1 cellular context compared by ENCODE assay signal in the genomic region with DNA sequence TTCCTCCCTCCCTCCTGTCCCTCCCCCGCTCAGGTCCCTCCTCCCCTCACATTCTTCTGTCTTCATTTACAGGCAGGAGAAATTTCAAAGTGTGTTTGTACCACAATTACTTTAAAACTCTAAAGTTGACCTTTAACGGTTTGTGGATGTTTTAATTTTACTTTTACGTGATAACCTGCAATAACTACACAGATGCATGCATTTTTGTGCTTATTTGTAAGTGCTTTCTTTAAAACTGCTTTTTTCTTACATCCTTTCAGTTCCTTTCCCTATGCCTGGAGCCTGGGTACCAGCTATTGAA.
A peak's percentile ranks its signal among the peaks of the same experiment; 100 is the strongest.
TF ChIP-seq lines count a peak whose summit lies in the region.

No MANE protein-coding gene starts in this region.

TF ChIP-seq in K562, 482 proteins besides CTCF, POLR2A, EP300 and RAD21 (continued from another document):
- TF ChIP-seq, protein P1, sequence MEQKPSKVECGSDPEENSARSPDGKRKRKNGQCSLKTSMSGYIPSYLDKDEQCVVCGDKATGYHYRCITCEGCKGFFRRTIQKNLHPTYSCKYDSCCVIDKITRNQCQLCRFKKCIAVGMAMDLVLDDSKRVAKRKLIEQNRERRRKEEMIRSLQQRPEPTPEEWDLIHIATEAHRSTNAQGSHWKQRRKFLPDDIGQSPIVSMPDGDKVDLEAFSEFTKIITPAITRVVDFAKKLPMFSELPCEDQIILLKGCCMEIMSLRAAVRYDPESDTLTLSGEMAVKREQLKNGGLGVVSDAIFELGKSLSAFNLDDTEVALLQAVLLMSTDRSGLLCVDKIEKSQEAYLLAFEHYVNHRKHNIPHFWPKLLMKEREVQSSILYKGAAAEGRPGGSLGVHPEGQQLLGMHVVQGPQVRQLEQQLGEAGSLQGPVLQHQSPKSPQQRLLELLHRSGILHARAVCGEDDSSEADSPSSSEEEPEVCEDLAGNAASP (IDR thresholded peaks at IDR 0.05), result no peak
- TF ChIP-seq HNRNPUL1 (IDR thresholded peaks at IDR 0.05; ENCODE audit: low read length), result no peak
- TF ChIP-seq, protein P2, sequence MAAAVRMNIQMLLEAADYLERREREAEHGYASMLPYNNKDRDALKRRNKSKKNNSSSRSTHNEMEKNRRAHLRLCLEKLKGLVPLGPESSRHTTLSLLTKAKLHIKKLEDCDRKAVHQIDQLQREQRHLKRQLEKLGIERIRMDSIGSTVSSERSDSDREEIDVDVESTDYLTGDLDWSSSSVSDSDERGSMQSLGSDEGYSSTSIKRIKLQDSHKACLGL (CRISPR knock-in tag; IDR thresholded peaks at IDR 0.05; ENCODE audit: borderline replicate concordance, poor library complexity, severe bottlenecking), result no peak
- 0 out of 2 replicates have a peak, but pooled peaks have one; percentile 5 for TF ChIP-seq ZNF354B (CRISPR knock-in tag; IDR thresholded peaks at IDR 0.05)
- peak; percentile 75; the same call in 1 of the 2 replicates for TF ChIP-seq TEAD2 (tag; IDR thresholded peaks at IDR 0.05)
- TF ChIP-seq LCOR (CRISPR knock-in tag; IDR thresholded peaks at IDR 0.05), result no peak
- TF ChIP-seq, protein P3, sequence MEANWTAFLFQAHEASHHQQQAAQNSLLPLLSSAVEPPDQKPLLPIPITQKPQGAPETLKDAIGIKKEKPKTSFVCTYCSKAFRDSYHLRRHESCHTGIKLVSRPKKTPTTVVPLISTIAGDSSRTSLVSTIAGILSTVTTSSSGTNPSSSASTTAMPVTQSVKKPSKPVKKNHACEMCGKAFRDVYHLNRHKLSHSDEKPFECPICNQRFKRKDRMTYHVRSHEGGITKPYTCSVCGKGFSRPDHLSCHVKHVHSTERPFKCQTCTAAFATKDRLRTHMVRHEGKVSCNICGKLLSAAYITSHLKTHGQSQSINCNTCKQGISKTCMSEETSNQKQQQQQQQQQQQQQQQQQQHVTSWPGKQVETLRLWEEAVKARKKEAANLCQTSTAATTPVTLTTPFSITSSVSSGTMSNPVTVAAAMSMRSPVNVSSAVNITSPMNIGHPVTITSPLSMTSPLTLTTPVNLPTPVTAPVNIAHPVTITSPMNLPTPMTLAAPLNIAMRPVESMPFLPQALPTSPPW (CRISPR knock-in tag; IDR thresholded peaks at IDR 0.05), result no peak
- TF ChIP-seq JUNB (CRISPR knock-in tag; conservative IDR thresholded peaks at IDR 0.05), result no peak
- peak; percentile 38 to 70; a peak in 2 of 4 replicates for TF ChIP-seq TEAD1 (CRISPR knock-in tag; IDR thresholded peaks at IDR 0.05)
- no peak for TF ChIP-seq EP400 (IDR thresholded peaks at IDR 0.05)
- TF ChIP-seq EHMT2 (IDR thresholded peaks at IDR 0.05), result no peak
- TF ChIP-seq MTF1 (CRISPR knock-in tag; IDR thresholded peaks at IDR 0.05; ENCODE audit: borderline replicate concordance), result no peak
- TF ChIP-seq CTBP1 (IDR thresholded peaks at IDR 0.05; ENCODE audit: borderline replicate concordance), result no peak
- no peak for TF ChIP-seq SMAD2 (IDR thresholded peaks at IDR 0.05; ENCODE audit: low read depth, low read length)
- TF ChIP-seq TBL1XR1 (IDR thresholded peaks at IDR 0.05; ENCODE audit: low read length in 2 of 2), result no peak
- TF ChIP-seq, protein P4, sequence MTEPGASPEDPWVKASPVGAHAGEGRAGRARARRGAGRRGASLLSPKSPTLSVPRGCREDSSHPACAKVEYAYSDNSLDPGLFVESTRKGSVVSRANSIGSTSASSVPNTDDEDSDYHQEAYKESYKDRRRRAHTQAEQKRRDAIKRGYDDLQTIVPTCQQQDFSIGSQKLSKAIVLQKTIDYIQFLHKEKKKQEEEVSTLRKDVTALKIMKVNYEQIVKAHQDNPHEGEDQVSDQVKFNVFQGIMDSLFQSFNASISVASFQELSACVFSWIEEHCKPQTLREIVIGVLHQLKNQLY (CRISPR knock-in tag; conservative IDR thresholded peaks at IDR 0.05), result no peak
- no peak for TF ChIP-seq MEF2A (IDR thresholded peaks at IDR 0.05; ENCODE audit: control insufficient read depth, low read depth, low read length)
- TF ChIP-seq CBFB (CRISPR knock-in tag; IDR thresholded peaks at IDR 0.05), result no peak
- no peak for TF ChIP-seq KAT7 (CRISPR knock-in tag; IDR thresholded peaks at IDR 0.05; ENCODE audit: borderline replicate concordance)
- no peak for TF ChIP-seq TCFL5 (CRISPR knock-in tag; conservative IDR thresholded peaks at IDR 0.05)
- TF ChIP-seq CHD2 (IDR thresholded peaks at IDR 0.05; ENCODE audit: low read depth, low read length), result no peak
- no peak for TF ChIP-seq SMARCA4 (IDR thresholded peaks at IDR 0.05)
- TF ChIP-seq, protein P5, sequence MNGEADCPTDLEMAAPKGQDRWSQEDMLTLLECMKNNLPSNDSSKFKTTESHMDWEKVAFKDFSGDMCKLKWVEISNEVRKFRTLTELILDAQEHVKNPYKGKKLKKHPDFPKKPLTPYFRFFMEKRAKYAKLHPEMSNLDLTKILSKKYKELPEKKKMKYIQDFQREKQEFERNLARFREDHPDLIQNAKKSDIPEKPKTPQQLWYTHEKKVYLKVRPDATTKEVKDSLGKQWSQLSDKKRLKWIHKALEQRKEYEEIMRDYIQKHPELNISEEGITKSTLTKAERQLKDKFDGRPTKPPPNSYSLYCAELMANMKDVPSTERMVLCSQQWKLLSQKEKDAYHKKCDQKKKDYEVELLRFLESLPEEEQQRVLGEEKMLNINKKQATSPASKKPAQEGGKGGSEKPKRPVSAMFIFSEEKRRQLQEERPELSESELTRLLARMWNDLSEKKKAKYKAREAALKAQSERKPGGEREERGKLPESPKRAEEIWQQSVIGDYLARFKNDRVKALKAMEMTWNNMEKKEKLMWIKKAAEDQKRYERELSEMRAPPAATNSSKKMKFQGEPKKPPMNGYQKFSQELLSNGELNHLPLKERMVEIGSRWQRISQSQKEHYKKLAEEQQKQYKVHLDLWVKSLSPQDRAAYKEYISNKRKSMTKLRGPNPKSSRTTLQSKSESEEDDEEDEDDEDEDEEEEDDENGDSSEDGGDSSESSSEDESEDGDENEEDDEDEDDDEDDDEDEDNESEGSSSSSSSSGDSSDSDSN (IDR thresholded peaks at IDR 0.05; ENCODE audit: borderline replicate concordance in 1 of 2, low read depth in 2 of 2, low read length in 2 of 2), result no peak
- no peak for TF ChIP-seq ZNF121 (CRISPR knock-in tag; conservative IDR thresholded peaks at IDR 0.05)
- TF ChIP-seq, protein P6, sequence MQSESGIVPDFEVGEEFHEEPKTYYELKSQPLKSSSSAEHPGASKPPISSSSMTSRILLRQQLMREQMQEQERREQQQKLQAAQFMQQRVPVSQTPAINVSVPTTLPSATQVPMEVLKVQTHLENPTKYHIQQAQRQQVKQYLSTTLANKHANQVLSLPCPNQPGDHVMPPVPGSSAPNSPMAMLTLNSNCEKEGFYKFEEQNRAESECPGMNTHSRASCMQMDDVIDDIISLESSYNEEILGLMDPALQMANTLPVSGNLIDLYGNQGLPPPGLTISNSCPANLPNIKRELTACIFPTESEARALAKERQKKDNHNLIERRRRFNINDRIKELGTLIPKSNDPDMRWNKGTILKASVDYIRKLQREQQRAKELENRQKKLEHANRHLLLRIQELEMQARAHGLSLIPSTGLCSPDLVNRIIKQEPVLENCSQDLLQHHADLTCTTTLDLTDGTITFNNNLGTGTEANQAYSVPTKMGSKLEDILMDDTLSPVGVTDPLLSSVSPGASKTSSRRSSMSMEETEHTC (IDR thresholded peaks at IDR 0.05), result no peak
- TF ChIP-seq FOXM1 (IDR thresholded peaks at IDR 0.05; ENCODE audit: low read depth), result no peak
- no peak for TF ChIP-seq FOXM1 (CRISPR knock-in tag; IDR thresholded peaks at IDR 0.05; ENCODE audit: low read depth)
- TF ChIP-seq EGR1 (conservative IDR thresholded peaks at IDR 0.05), result peak; percentile 55
- TF ChIP-seq NFIC (IDR thresholded peaks at IDR 0.05), result no peak
- TF ChIP-seq RBFOX2 (IDR thresholded peaks at IDR 0.05; ENCODE audit: low read depth, low read length), result no peak
- TF ChIP-seq, protein P7, sequence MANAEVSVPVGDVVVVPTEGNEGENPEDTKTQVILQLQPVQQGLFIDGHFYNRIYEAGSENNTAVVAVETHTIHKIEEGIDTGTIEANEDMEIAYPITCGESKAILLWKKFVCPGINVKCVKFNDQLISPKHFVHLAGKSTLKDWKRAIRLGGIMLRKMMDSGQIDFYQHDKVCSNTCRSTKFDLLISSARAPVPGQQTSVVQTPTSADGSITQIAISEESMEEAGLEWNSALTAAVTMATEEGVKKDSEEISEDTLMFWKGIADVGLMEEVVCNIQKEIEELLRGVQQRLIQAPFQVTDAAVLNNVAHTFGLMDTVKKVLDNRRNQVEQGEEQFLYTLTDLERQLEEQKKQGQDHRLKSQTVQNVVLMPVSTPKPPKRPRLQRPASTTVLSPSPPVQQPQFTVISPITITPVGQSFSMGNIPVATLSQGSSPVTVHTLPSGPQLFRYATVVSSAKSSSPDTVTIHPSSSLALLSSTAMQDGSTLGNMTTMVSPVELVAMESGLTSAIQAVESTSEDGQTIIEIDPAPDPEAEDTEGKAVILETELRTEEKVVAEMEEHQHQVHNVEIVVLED (CRISPR knock-in tag; IDR thresholded peaks at IDR 0.05), result no peak
- TF ChIP-seq KDM4B (IDR thresholded peaks at IDR 0.05; ENCODE audit: borderline replicate concordance in 2 of 2, low read depth in 1 of 2), result no peak
- TF ChIP-seq RBBP5 (IDR thresholded peaks at IDR 0.05; ENCODE audit: borderline replicate concordance, insufficient read depth, low read length, poor library complexity, severe bottlenecking), result no peak
- no peak for TF ChIP-seq RB1 (IDR thresholded peaks at IDR 0.05; ENCODE audit: low read depth)
- no peak for TF ChIP-seq SIX5 (IDR thresholded peaks at IDR 0.05; ENCODE audit: borderline replicate concordance in 1 of 2, insufficient read depth in 1 of 2, low read depth in 1 of 2, low read length in 2 of 2)
- TF ChIP-seq SMAD4 (CRISPR knock-in tag; conservative IDR thresholded peaks at IDR 0.05), result no peak
- TF ChIP-seq TEAD4 (IDR thresholded peaks at IDR 0.05; ENCODE audit: low read length), result peak; percentile 60; the same call in 1 of the 2 replicates
- TF ChIP-seq TEAD4 (CRISPR knock-in tag; IDR thresholded peaks at IDR 0.05; ENCODE audit: borderline replicate concordance), result no peak
- TF ChIP-seq RBM25 (IDR thresholded peaks at IDR 0.05; ENCODE audit: low read depth, low read length, severe bottlenecking), result no peak
- TF ChIP-seq ZNF311 (CRISPR knock-in tag; IDR thresholded peaks at IDR 0.05), result no peak
- TF ChIP-seq TGIF2 (CRISPR knock-in tag; IDR thresholded peaks at IDR 0.05), result no peak
- TF ChIP-seq, protein P8, sequence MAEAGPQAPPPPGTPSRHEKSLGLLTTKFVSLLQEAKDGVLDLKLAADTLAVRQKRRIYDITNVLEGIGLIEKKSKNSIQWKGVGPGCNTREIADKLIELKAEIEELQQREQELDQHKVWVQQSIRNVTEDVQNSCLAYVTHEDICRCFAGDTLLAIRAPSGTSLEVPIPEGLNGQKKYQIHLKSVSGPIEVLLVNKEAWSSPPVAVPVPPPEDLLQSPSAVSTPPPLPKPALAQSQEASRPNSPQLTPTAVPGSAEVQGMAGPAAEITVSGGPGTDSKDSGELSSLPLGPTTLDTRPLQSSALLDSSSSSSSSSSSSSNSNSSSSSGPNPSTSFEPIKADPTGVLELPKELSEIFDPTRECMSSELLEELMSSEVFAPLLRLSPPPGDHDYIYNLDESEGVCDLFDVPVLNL (CRISPR knock-in tag; IDR thresholded peaks at IDR 0.05; ENCODE audit: low read depth), result no peak
- no peak for TF ChIP-seq ZNF134 (CRISPR knock-in tag; conservative IDR thresholded peaks at IDR 0.05)
- no peak for TF ChIP-seq NCOA2 (IDR thresholded peaks at IDR 0.05; ENCODE audit: partially characterized antibody in 2 of 2)
- TF ChIP-seq HNRNPH1 (optimal IDR thresholded peaks at IDR 0.05; ENCODE audit: low read depth, low read length), result no peak
- no peak for TF ChIP-seq HDAC1 (IDR thresholded peaks at IDR 0.05)
- no peak for TF ChIP-seq KAT2B (IDR thresholded peaks at IDR 0.05; ENCODE audit: low read depth, low read length)
- no peak for TF ChIP-seq SMAD1 (IDR thresholded peaks at IDR 0.05; ENCODE audit: low read depth, low read length, partially characterized antibody)
- TF ChIP-seq NFATC3 (IDR thresholded peaks at IDR 0.05), result no peak
- 0 out of 4 replicates have a peak, but pooled peaks of 1 of the 2 experiments have one; percentile 16 for TF ChIP-seq KDM1A (IDR thresholded peaks at IDR 0.05)
- TF ChIP-seq FOXP1 (CRISPR knock-in tag; IDR thresholded peaks at IDR 0.05), result no peak
- TF ChIP-seq NFXL1 (CRISPR knock-in tag; IDR thresholded peaks at IDR 0.05), result no peak
- TF ChIP-seq, protein P9, sequence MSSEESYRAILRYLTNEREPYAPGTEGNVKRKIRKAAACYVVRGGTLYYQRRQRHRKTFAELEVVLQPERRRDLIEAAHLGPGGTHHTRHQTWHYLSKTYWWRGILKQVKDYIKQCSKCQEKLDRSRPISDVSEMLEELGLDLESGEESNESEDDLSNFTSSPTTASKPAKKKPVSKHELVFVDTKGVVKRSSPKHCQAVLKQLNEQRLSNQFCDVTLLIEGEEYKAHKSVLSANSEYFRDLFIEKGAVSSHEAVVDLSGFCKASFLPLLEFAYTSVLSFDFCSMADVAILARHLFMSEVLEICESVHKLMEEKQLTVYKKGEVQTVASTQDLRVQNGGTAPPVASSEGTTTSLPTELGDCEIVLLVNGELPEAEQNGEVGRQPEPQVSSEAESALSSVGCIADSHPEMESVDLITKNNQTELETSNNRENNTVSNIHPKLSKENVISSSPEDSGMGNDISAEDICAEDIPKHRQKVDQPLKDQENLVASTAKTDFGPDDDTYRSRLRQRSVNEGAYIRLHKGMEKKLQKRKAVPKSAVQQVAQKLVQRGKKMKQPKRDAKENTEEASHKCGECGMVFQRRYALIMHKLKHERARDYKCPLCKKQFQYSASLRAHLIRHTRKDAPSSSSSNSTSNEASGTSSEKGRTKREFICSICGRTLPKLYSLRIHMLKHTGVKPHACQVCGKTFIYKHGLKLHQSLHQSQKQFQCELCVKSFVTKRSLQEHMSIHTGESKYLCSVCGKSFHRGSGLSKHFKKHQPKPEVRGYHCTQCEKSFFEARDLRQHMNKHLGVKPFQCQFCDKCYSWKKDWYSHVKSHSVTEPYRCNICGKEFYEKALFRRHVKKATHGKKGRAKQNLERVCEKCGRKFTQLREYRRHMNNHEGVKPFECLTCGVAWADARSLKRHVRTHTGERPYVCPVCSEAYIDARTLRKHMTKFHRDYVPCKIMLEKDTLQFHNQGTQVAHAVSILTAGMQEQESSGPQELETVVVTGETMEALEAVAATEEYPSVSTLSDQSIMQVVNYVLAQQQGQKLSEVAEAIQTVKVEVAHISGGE (CRISPR knock-in tag; IDR thresholded peaks at IDR 0.05), result no peak
- TF ChIP-seq ZNF444 (CRISPR knock-in tag; IDR thresholded peaks at IDR 0.05), result peak; percentile 76
- TF ChIP-seq CEBPG (CRISPR knock-in tag; IDR thresholded peaks at IDR 0.05), result no peak
- TF ChIP-seq CEBPG (tag; conservative IDR thresholded peaks at IDR 0.05 in 1 of 2, IDR thresholded peaks at IDR 0.05 in 1 of 2), result no peak
- TF ChIP-seq KAT8 (IDR thresholded peaks at IDR 0.05; ENCODE audit: low read depth), result no peak
